In genomic region chr15:76994496-76994895, GRCh38 we compare ENCODE assay signal across 10 cellular contexts. TPM values are rescaled to one million over a fixed set of nuclear protein-coding genes. Genes with fewer than 3 reads are reported as not detected.
DNase-seq lines count a peak whose midpoint lies in the region; ATAC-seq, FAIRE-seq and TF ChIP-seq lines count a peak whose summit lies in the region.
"Had no signal": no experiment of that assay in that cellular context is flagged by ENCODE, and none has a peak within 500 bp of the region (broad histone marks: within the 10 kb centered on the region; RNA-seq: fewer than 3 reads in every experiment).

No MANE protein-coding gene starts in this region.

- no peaks in the 10 kb centered on the region for H3K9me3 Mint-ChIP-seq in CD4-positive, CD25-positive, alpha-beta regulatory T cell

- H3K4me3 ChIP-seq in CD4-positive, CD25-positive, alpha-beta regulatory T cell (ENCODE audit: low read depth, low read length) = peak overlapping the region; percentile 48
- H3K4me3 ChIP-seq in Jurkat, Clone E6-1 (ENCODE audit: low read length) = peak overlapping the region; percentile 49; the same call in 1 of the 2 replicates
- peak overlapping the region; percentile 86 to 92 for H3K4me3 ChIP-seq in neutrophil (ENCODE audit: low read depth in 1 of 2, low read length in 1 of 2)

- no peaks in the 10 kb centered on the region for H3K36me3 Mint-ChIP-seq in CD4-positive, CD25-positive, alpha-beta regulatory T cell

- peak overlapping the region; percentile 79 to 97 (median 94) for H3K4me3 Mint-ChIP-seq in CD4-positive, CD25-positive, alpha-beta regulatory T cell

- peaks cover 6 to 70% (median 29%) of the 10 kb centered on the region in 4 donors for H3K4me1 Mint-ChIP-seq in CD4-positive, CD25-positive, alpha-beta regulatory T cell

- no peaks in the 10 kb centered on the region for H3K27me3 ChIP-seq in CD4-positive, CD25-positive, alpha-beta regulatory T cell (ENCODE audit: control insufficient read depth, insufficient read depth, low read length)
- H3K27me3 ChIP-seq in neutrophil = no peaks in the 10 kb centered on the region
- H3K27me3 ChIP-seq: dorsolateral prefrontal cortex had no signal

- no peak for FAIRE-seq in H54 (lab: Jason Lieb, UNC)

- ATAC-seq in CD4-positive, CD25-positive, alpha-beta regulatory T cell (ENCODE audit: low read depth in 2 of 2) = no peak
- ATAC-seq in HG03469 (IDR thresholded peaks at IDR 0.05; ENCODE audit: unreplicated experiment) = no peak

- H3K36me3 ChIP-seq in CD4-positive, CD25-positive, alpha-beta regulatory T cell (ENCODE audit: control insufficient read depth, insufficient read depth, low read length) = no peaks in the 10 kb centered on the region
- peaks cover 22% of the 10 kb centered on the region for H3K36me3 ChIP-seq in neutrophil

- no peaks in the 10 kb centered on the region for H3K9me3 ChIP-seq in CD4-positive, CD25-positive, alpha-beta regulatory T cell (ENCODE audit: control insufficient read depth in 2 of 2, low read length in 2 of 2)
- H3K9me3 ChIP-seq in neutrophil = no peaks in the 10 kb centered on the region
- H3K9me3 ChIP-seq: Caco-2 had no signal

- no peak for TF ChIP-seq CTCF in neutrophil (IDR thresholded peaks at IDR 0.05)

- no peak for DNase-seq in CD4-positive, CD25-positive, alpha-beta regulatory T cell
- DNase-seq in Jurkat, Clone E6-1 (ENCODE audit: low read depth, low spot score) = no peak
- DNase-seq in caudate nucleus (lab: John Stamatoyannopoulos, UW) = no peak
- no peak for DNase-seq in midbrain (lab: John Stamatoyannopoulos, UW)
- DNase-seq in stimulated activated CD4-positive, alpha-beta T cell treated with anti-CD3 and anti-CD28 coated beads, Interleukin-15, amount 100 ng/mL, for 24 hours = no peak
- no peak for DNase-seq in H54 (ENCODE audit: insufficient read length, low spot score)

- no peaks in the 10 kb centered on the region for H3K27me3 Mint-ChIP-seq in CD4-positive, CD25-positive, alpha-beta regulatory T cell

- peaks cover 61% of the 10 kb centered on the region for H3K4me1 ChIP-seq in CD4-positive, CD25-positive, alpha-beta regulatory T cell (ENCODE audit: control insufficient read depth, insufficient read depth, low read length, poor library complexity, severe bottlenecking)
- H3K4me1 ChIP-seq in neutrophil (ENCODE audit: control insufficient read depth in 1 of 2, insufficient read depth in 1 of 2, low read depth in 1 of 2, low read length in 1 of 2) = peaks cover 84 to 90% of the 10 kb centered on the region in 2 experiments
- H3K4me1 ChIP-seq: Caco-2 had no signal

- TF ChIP-seq POLR2A in H54 (IDR thresholded peaks at IDR 0.05; ENCODE audit: low read depth, low read length) = no peak

- H3K27ac ChIP-seq in CD4-positive, CD25-positive, alpha-beta regulatory T cell (ENCODE audit: insufficient read depth, low read length, poor library complexity, severe bottlenecking) = peak overlapping the region; percentile 87
- peak overlapping the region; percentile 74 for H3K27ac ChIP-seq in caudate nucleus (ENCODE audit: low read depth, low read length)
- peak overlapping the region; percentile 96 for H3K27ac ChIP-seq in neutrophil

- peak overlapping the region; percentile 93 to 99 (median 96) for H3K27ac Mint-ChIP-seq in CD4-positive, CD25-positive, alpha-beta regulatory T cell

RNA-seq across cellular contexts. Expression of gene PSTPIP1, which starts 0.4 kb away (rescaled TPM):
- 169 TPM for total RNA-seq in CD4-positive, CD25-positive, alpha-beta regulatory T cell
- 10 to 100 TPM; 41.3 to 69.2 (median 45.7) TPM for polyA plus RNA-seq in CD4-positive, CD25-positive, alpha-beta regulatory T cell
- 10.3 TPM for polyA plus RNA-seq in Jurkat, Clone E6-1 (2012; ENCODE audit: insufficient read depth, insufficient read length)
- total RNA-seq: Caco-2 had no signal
